2 cellular contexts compared by ENCODE assay signal in genomic region chr12:80670214-80670613, GRCh38.
TF ChIP-seq lines count a peak whose summit lies in the region.

No MANE protein-coding gene starts in this region.

TF ChIP-seq in GM23338, 12 proteins besides CTCF, POLR2A, EP300 and RAD21 (continued from another document):
- TF ChIP-seq REST (IDR thresholded peaks at IDR 0.05; ENCODE audit: unreplicated experiment) (no peak), NANOG (IDR thresholded peaks at IDR 0.05; ENCODE audit: borderline replicate concordance) (no peak), ETS1 (IDR thresholded peaks at IDR 0.05) (no peak), ZNF331 (CRISPR knock-in tag; IDR thresholded peaks at IDR 0.05; ENCODE audit: low read depth) (no peak), ZNF462 (CRISPR knock-in tag; IDR thresholded peaks at IDR 0.05) (no peak), ZNF114 (CRISPR knock-in tag; IDR thresholded peaks at IDR 0.05) (no peak), CREB1 (CRISPR knock-in tag; IDR thresholded peaks at IDR 0.05; ENCODE audit: low read depth) (no peak), POLR2AphosphoS5 (IDR thresholded peaks at IDR 0.05; ENCODE audit: low read depth) (no peak), EZH2 (IDR thresholded peaks at IDR 0.05; ENCODE audit: low read depth, unreplicated experiment) (no peak), EZH2phosphoT487 (IDR thresholded peaks at IDR 0.05; ENCODE audit: unreplicated experiment) (no peak)

TF ChIP-seq in WTC11, 78 proteins besides CTCF, POLR2A, EP300 and RAD21 (continued from another document):
- TF ChIP-seq ZNF416 (CRISPR knock-in tag; IDR thresholded peaks at IDR 0.05): no peak
TF ChIP-seq in WTC11: peak in this region for 0.
